Comparison of ENCODE assay signal across 26 cellular contexts in the genomic region with DNA sequence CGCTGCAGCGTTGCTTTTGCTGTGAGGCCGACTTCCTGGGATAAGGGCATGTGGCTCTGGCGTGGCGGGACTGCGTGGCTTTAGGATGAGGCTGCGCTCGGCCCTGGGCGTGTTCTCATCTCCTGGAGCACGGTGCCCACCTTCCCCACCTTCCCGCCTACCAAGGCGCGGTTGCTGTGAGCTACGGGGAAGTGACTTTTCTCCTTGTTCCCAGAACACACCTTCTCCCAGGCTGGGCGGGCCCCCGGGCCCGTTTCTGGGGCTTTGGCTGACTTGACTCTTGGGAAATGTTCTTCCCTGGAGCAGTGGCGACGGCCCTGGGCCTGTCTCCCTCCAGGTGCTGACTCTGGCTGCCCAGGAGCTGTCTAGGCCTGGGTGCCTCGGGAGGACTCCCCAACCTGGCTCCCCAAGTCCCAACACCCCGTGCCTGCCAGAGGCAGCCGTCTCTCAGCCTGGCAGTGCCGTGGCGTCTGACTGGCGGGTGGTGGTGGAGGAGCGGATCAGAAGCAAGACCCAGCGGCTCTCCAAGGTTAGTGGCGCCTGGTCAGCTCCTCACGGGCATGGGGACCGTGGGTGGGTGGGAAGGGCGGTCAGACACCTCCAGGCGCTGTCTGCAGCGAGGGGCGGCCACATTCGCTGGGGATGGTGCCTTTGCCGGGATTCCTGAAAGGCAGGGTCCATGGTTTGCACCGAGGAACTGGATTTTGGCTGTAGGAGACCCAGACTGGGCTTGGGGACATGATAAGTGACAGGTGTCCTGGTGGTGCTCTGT. TPM values are rescaled to one million over a fixed set of nuclear protein-coding genes. Genes with fewer than 3 reads are reported as not detected.
"Had no signal": no experiment of that assay in that cellular context is flagged by ENCODE, and none has a peak within 500 bp of the region (broad histone marks: within the 10 kb centered on the region; RNA-seq: fewer than 3 reads in every experiment).

No MANE protein-coding gene starts in this region.

- H3K4me2 ChIP-seq: SK-N-SH had no signal

- H3K9me3 ChIP-seq: SJCRH30, SK-N-SH had no signal

- DNase-seq: activated CD4-positive, alpha-beta memory T cell treated with anti-CD3 and anti-CD28 coated beads, Interleukin-2, amount 10 ng/mL, durations not matched to agents 7 days and 5 days; activated CD4-positive, alpha-beta T cell treated with anti-CD3 and anti-CD28 coated beads, Interleukin-2, amount 10 ng/mL, durations not matched to agents 7 days and 5 days; activated CD4-positive, CD25-positive, alpha-beta regulatory T cell; activated gamma-delta T cell; activated naive CD4-positive, alpha-beta T cell treated with anti-CD3 and anti-CD28 coated beads for 36 hours; activated naive CD8-positive, alpha-beta T cell treated with anti-CD3 and anti-CD28 coated beads for 36 hours; activated T-cell treated with anti-CD3 and anti-CD28 coated beads for 4 hours; activated T-cell treated with anti-CD3 and anti-CD28 coated beads, Interleukin-2, amount 50 U/mL, for 48 hours; brain microvascular endothelial cell; Karpas-422; MM.1S; NCI-H1105; NCI-H1436 treated with DMSO at 0.1 percent for 48 hours; NCI-H187; NCI-H2081; NCI-H446; NCI-H524; PC-3; SJCRH30; SK-N-SH; T-helper 1 cell had no signal

- H3K27ac Mint-ChIP-seq: activated CD4-positive, alpha-beta memory T cell treated with anti-CD3 and anti-CD28 coated beads, Interleukin-2, amount 10 ng/mL, durations not matched to agents 7 days and 5 days; activated CD4-positive, alpha-beta T cell treated with anti-CD3 and anti-CD28 coated beads, Interleukin-2, amount 10 ng/mL, durations not matched to agents 7 days and 5 days; activated naive CD4-positive, alpha-beta T cell treated with anti-CD3 and anti-CD28 coated beads for 36 hours; activated naive CD8-positive, alpha-beta T cell treated with anti-CD3 and anti-CD28 coated beads for 36 hours; activated T-helper 17 cell treated with anti-CD3 and anti-CD28 coated beads, Interleukin-2, amount 50 U/mL, for 72 hours had no signal

- H3K9me3 Mint-ChIP-seq: activated CD4-positive, alpha-beta memory T cell treated with anti-CD3 and anti-CD28 coated beads, Interleukin-2, amount 10 ng/mL, durations not matched to agents 7 days and 5 days; activated CD4-positive, alpha-beta T cell treated with anti-CD3 and anti-CD28 coated beads, Interleukin-2, amount 10 ng/mL, durations not matched to agents 7 days and 5 days; activated naive CD4-positive, alpha-beta T cell treated with anti-CD3 and anti-CD28 coated beads for 36 hours; activated naive CD8-positive, alpha-beta T cell treated with anti-CD3 and anti-CD28 coated beads for 36 hours; activated T-helper 17 cell treated with anti-CD3 and anti-CD28 coated beads, Interleukin-2, amount 50 U/mL, for 72 hours had no signal

- ATAC-seq: activated T-helper 17 cell treated with anti-CD3 and anti-CD28 coated beads, Interleukin-2, amount 50 U/mL, for 72 hours; PC-3 had no signal

- H3K27me3 Mint-ChIP-seq: activated CD4-positive, alpha-beta memory T cell treated with anti-CD3 and anti-CD28 coated beads, Interleukin-2, amount 10 ng/mL, durations not matched to agents 7 days and 5 days; activated CD4-positive, alpha-beta T cell treated with anti-CD3 and anti-CD28 coated beads, Interleukin-2, amount 10 ng/mL, durations not matched to agents 7 days and 5 days; activated naive CD8-positive, alpha-beta T cell treated with anti-CD3 and anti-CD28 coated beads for 36 hours; activated T-helper 17 cell treated with anti-CD3 and anti-CD28 coated beads, Interleukin-2, amount 50 U/mL, for 72 hours had no signal

- H3K4me3 ChIP-seq: cardiac muscle cell, SJCRH30 had no signal

- H3K4me1 ChIP-seq: SJCRH30 had no signal

- H3K4me1 Mint-ChIP-seq: activated CD4-positive, alpha-beta memory T cell treated with anti-CD3 and anti-CD28 coated beads, Interleukin-2, amount 10 ng/mL, durations not matched to agents 7 days and 5 days; activated CD4-positive, alpha-beta T cell treated with anti-CD3 and anti-CD28 coated beads, Interleukin-2, amount 10 ng/mL, durations not matched to agents 7 days and 5 days; activated naive CD8-positive, alpha-beta T cell treated with anti-CD3 and anti-CD28 coated beads for 36 hours; activated T-helper 17 cell treated with anti-CD3 and anti-CD28 coated beads, Interleukin-2, amount 50 U/mL, for 72 hours had no signal

- H3K9ac ChIP-seq: SK-N-SH had no signal

- H3K27me3 ChIP-seq: brain microvascular endothelial cell, cardiac muscle cell, SJCRH30 had no signal

- H3K4me3 Mint-ChIP-seq: activated CD4-positive, alpha-beta memory T cell treated with anti-CD3 and anti-CD28 coated beads, Interleukin-2, amount 10 ng/mL, durations not matched to agents 7 days and 5 days; activated CD4-positive, alpha-beta T cell treated with anti-CD3 and anti-CD28 coated beads, Interleukin-2, amount 10 ng/mL, durations not matched to agents 7 days and 5 days; activated naive CD4-positive, alpha-beta T cell treated with anti-CD3 and anti-CD28 coated beads for 36 hours; activated naive CD8-positive, alpha-beta T cell treated with anti-CD3 and anti-CD28 coated beads for 36 hours; activated T-helper 17 cell treated with anti-CD3 and anti-CD28 coated beads, Interleukin-2, amount 50 U/mL, for 72 hours had no signal

- H3K27ac ChIP-seq: brain microvascular endothelial cell, cardiac muscle cell, SJCRH30, VCaP had no signal

RNA-seq across cellular contexts. Expression of gene PTX4, which starts 16.5 kb away (rescaled TPM):
- total RNA-seq: activated CD4-positive, alpha-beta memory T cell treated with anti-CD3 and anti-CD28 coated beads, Interleukin-2, amount 10 ng/mL, durations not matched to agents 7 days and 5 days; activated CD4-positive, alpha-beta T cell treated with anti-CD3 and anti-CD28 coated beads, Interleukin-2, amount 10 ng/mL, durations not matched to agents 7 days and 5 days; activated CD8-positive, alpha-beta memory T cell treated with anti-CD3 and anti-CD28 coated beads for 36 hours; activated naive CD4-positive, alpha-beta T cell treated with anti-CD3 and anti-CD28 coated beads for 36 hours; activated naive CD8-positive, alpha-beta T cell treated with anti-CD3 and anti-CD28 coated beads for 36 hours; activated T-helper 17 cell treated with anti-CD3 and anti-CD28 coated beads, Interleukin-2, amount 50 U/mL, for 72 hours; SJCRH30; T-helper 2 cell treated with Interferon-gamma antibody and Interleukin-4, amounts not matched to agents 100 ng/mL and 5 ng/mL, for 36 hours had no signal

RNA-seq across cellular contexts. Expression of gene TMEM204, which starts 28.2 kb away (rescaled TPM):
- total RNA-seq: PC-3 had no signal
